Comparison of ENCODE assay signal across 23 cellular contexts in the genomic region with DNA sequence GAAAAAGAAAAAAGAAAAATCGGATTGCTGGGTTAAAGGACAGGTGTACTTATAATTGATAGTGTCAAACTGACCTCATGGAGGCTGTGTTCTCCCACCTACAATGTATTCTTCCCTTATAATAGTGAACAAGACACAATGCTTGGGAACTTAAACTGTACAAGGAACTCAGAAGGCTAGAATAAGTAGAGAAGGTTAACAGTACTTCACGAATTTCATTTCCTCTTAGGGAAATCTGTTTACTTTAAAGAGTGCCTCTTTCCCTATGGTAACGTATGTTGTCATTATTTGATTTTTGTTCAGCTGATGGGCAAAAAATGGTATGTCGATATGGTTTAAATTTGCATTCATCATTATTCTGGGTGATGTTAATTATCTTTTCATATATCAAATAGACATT.
"Had no signal": no experiment of that assay in that cellular context is flagged by ENCODE, and none has a peak within 500 bp of the region (broad histone marks: within the 10 kb centered on the region; RNA-seq: fewer than 3 reads in every experiment).

No MANE protein-coding gene starts in this region.

- ATAC-seq: activated CD8-positive, alpha-beta T cell treated with anti-CD3 and anti-CD28 coated beads for 36 hours; heart left ventricle; left lobe of liver had no signal

- DNase-seq: activated CD4-positive, alpha-beta T cell treated with anti-CD3 and anti-CD28 coated beads for 4 hours; activated CD8-positive, alpha-beta memory T cell treated with anti-CD3 and anti-CD28 coated beads, Interleukin-2, amount 50 U/mL, for 4 hours; activated CD8-positive, alpha-beta T cell treated with anti-CD3 and anti-CD28 coated beads for 36 hours; activated naive CD4-positive, alpha-beta T cell; colonic mucosa; effector CD4-positive, alpha-beta T cell; foreskin melanocyte; heart left ventricle; mesenchymal stem cell; ovary; stimulated activated CD4-positive, alpha-beta T cell treated with anti-CD3 and anti-CD28 coated beads, Interleukin-12 subunit alpha, Interleukin-12 subunit beta, amount 100 ng/mL, for 4 hours; stimulated activated CD4-positive, alpha-beta T cell treated with anti-CD3 and anti-CD28 coated beads, Interleukin-4, amount 100 ng/mL, for 1 hour; stimulated activated CD8-positive, alpha-beta memory T cell treated with anti-CD3 and anti-CD28 coated beads, Interleukin-4, amount 100 ng/mL, for 48 hours; T-helper 9 cell; WERI-Rb-1 had no signal

- H3K27ac ChIP-seq: cardiac muscle cell, colonic mucosa, heart left ventricle, ovary, WERI-Rb-1 had no signal

- H3K27me3 Mint-ChIP-seq: activated CD8-positive, alpha-beta T cell treated with anti-CD3 and anti-CD28 coated beads for 36 hours; stimulated activated naive CD8-positive, alpha-beta T cell treated with anti-CD3 and anti-CD28 coated beads, Interleukin-15, Interleukin-2, amounts not matched to agents 100 ng/mL and 50 ng/mL, for 24 hours had no signal

- H3K4me1 ChIP-seq: colonic mucosa had no signal

- FAIRE-seq: astrocyte, endothelial cell of umbilical vein, islet of Langerhans had no signal

- H3K27me3 ChIP-seq: cardiac muscle cell, colonic mucosa, heart left ventricle, ovary had no signal

- H3K4me3 ChIP-seq: cardiac muscle cell, colonic mucosa, heart left ventricle, ovary had no signal

- H3K36me3 ChIP-seq: cardiac muscle cell, colonic mucosa, heart left ventricle, ovary, WERI-Rb-1 had no signal

- H3K9me3 Mint-ChIP-seq: activated CD8-positive, alpha-beta T cell treated with anti-CD3 and anti-CD28 coated beads for 36 hours; activated T-helper 1 cell treated with anti-CD3 and anti-CD28 coated beads, Interleukin-12 subunit alpha, Interleukin-12 subunit beta, Interleukin-2, Interleukin-4 antibody, amounts not matched to agents 30 ng/mL and 10 ng/mL and 1 ng/mL, durations not matched to agents 14 hours and 24 hours and 36 hours; neural crest cell; stimulated activated naive CD8-positive, alpha-beta T cell treated with anti-CD3 and anti-CD28 coated beads, Interleukin-15, Interleukin-2, amounts not matched to agents 100 ng/mL and 50 ng/mL, for 24 hours had no signal

- H3K9me3 ChIP-seq: colonic mucosa, heart left ventricle, ovary had no signal

- H3K4me3 Mint-ChIP-seq: activated CD8-positive, alpha-beta T cell treated with anti-CD3 and anti-CD28 coated beads for 36 hours; activated T-helper 1 cell treated with anti-CD3 and anti-CD28 coated beads, Interleukin-12 subunit alpha, Interleukin-12 subunit beta, Interleukin-2, Interleukin-4 antibody, amounts not matched to agents 30 ng/mL and 10 ng/mL and 1 ng/mL, durations not matched to agents 14 hours and 24 hours and 36 hours; neural crest cell; stimulated activated naive CD8-positive, alpha-beta T cell treated with anti-CD3 and anti-CD28 coated beads, Interleukin-15, Interleukin-2, amounts not matched to agents 100 ng/mL and 50 ng/mL, for 24 hours had no signal
